Comparison of ENCODE assay signal across 23 cellular contexts in genomic region chr7:151715661-151716338, GRCh38.
DNase-seq lines count a peak whose midpoint lies in the region; ATAC-seq and TF ChIP-seq lines count a peak whose summit lies in the region.
"Had no signal": no experiment of that assay in that cellular context is flagged by ENCODE, and none has a peak within 500 bp of the region (broad histone marks: within the 10 kb centered on the region; RNA-seq: fewer than 3 reads in every experiment).

No MANE protein-coding gene starts in this region.

- H3K27me3 ChIP-seq in lung (ENCODE audit: control insufficient read depth, insufficient read depth): no peaks in the 10 kb centered on the region

- peak overlapping the region; percentile 51 to 54 for H3K27ac ChIP-seq in lung (ENCODE audit: low read depth in 1 of 2, low read length in 1 of 2)

- H3K4me3 ChIP-seq in epithelial cell of proximal tubule (ENCODE audit: low read depth, low read length): peak overlapping the region; percentile 3
- H3K4me3 ChIP-seq in lung: no peak overlapping the region

- DNase-seq in ACHN (peak; percentile 89), DMS79 treated with DMSO at 0.1 percent for 48 hours (lab: John Stamatoyannopoulos, UW) (peak; percentile 72), epithelial cell of proximal tubule (ENCODE audit: low read depth) (no peak), lung (ENCODE audit: low spot score) (peak; percentile 77), medulla oblongata (ENCODE audit: extremely low spot score) (no peak), iPS-NIHi7 (ENCODE audit: extremely low spot score) (no peak)
- DNase-seq: activated CD4-positive, alpha-beta T cell treated with anti-CD3 and anti-CD28 coated beads for 36 hours; activated naive CD8-positive, alpha-beta T cell treated with anti-CD3 and anti-CD28 coated beads for 36 hours; CD4-positive, alpha-beta memory T cell; cortex of kidney; immature natural killer cell; mesendoderm; NCI-H1417; NCI-H2171; NCI-H69; SHP77 treated with DMSO at 0.1 percent for 48 hours; stimulated activated CD4-positive, alpha-beta T cell treated with anti-CD3 and anti-CD28 coated beads, Interleukin-2, amount 100 ng/mL, for 24 hours; stimulated activated naive CD4-positive, alpha-beta T cell; T-cell had no signal

- H3K9me3 ChIP-seq in lung (ENCODE audit: control insufficient read depth in 2 of 2, insufficient read depth in 1 of 2, low read length in 1 of 2): no peaks in the 10 kb centered on the region

- in situ Hi-C loops in ACHN (cut with HindIII; ENCODE audit: low pct_ligation_motif_present, low pct_unique_long_range_greater_than_20kb, low sequenced_read_pairs): no loop called here

- TF ChIP-seq CTCF in epithelial cell of proximal tubule (conservative IDR thresholded peaks at IDR 0.05; ENCODE audit: low read depth, low read length) (no peak), lung (IDR thresholded peaks at IDR 0.05; ENCODE audit: control extremely low read depth, extremely low read depth) (no peak)

- H3K4me1 ChIP-seq in lung (ENCODE audit: control insufficient read depth in 2 of 2, insufficient read depth in 2 of 2, low read length in 2 of 2): peaks cover 0 to 11% of the 10 kb centered on the region in 2 donors

- WGBS in lung, 2 donors: 61 to 78% methylated on average over 14 of the region's 14 CpGs

- ATAC-seq in lung (ENCODE audit: insufficient read depth, low FRiP score) (peak; percentile 32), GM19328 (IDR thresholded peaks at IDR 0.05; ENCODE audit: unreplicated experiment) (no peak), HG03196 (IDR thresholded peaks at IDR 0.05; ENCODE audit: unreplicated experiment) (no peak)
- ATAC-seq: activated CD4-positive, alpha-beta T cell treated with anti-CD3 and anti-CD28 coated beads for 36 hours; activated T-helper 17 cell treated with anti-CD3 and anti-CD28 coated beads, Interleukin-2, amount 50 U/mL, for 72 hours; HCT116; T-cell had no signal

- H3K36me3 ChIP-seq in lung (ENCODE audit: control insufficient read depth in 2 of 2, insufficient read depth in 2 of 2, low read length in 2 of 2): no peaks in the 10 kb centered on the region

Comparison
In these comparisons a context has a peak if more than half of its experiments do, and no peak if none do; other contexts are left out.
1. DNase-seq: peak in ACHN (single experiment), DMS79 treated with DMSO at 0.1 percent for 48 hours (single experiment) and lung (single experiment); none in epithelial cell of proximal tubule (single experiment), medulla oblongata (single experiment) and iPS-NIHi7 (single experiment).